ENCODE assay signal across 2 cellular contexts in genomic region chr5:59038169-59039002, GRCh38.
TF ChIP-seq lines count a peak whose summit lies in the region.

No MANE protein-coding gene starts in this region.

TF ChIP-seq in IMR-90, 13 proteins besides CTCF, POLR2A, EP300 and RAD21:
- TF ChIP-seq NFE2L2 (IDR thresholded peaks at IDR 0.05; ENCODE audit: low read depth, low read length), result no peak
- TF ChIP-seq ELK1 (IDR thresholded peaks at IDR 0.05; ENCODE audit: borderline replicate concordance, low read depth, low read length), result no peak
- TF ChIP-seq MXI1 (IDR thresholded peaks at IDR 0.05; ENCODE audit: borderline replicate concordance, low read depth, low read length), result no peak
- no peak for TF ChIP-seq MAZ (IDR thresholded peaks at IDR 0.05; ENCODE audit: borderline replicate concordance, low read depth, low read length)
- no peak for TF ChIP-seq BHLHE40 (IDR thresholded peaks at IDR 0.05; ENCODE audit: low read depth, low read length)
- TF ChIP-seq MAFK (IDR thresholded peaks at IDR 0.05; ENCODE audit: low read depth, low read length), result no peak
- no peak for TF ChIP-seq FOS (IDR thresholded peaks at IDR 0.05; ENCODE audit: low read depth, low read length)
- TF ChIP-seq USF2 (IDR thresholded peaks at IDR 0.05; ENCODE audit: low read depth, low read length), result no peak
- no peak for TF ChIP-seq CEBPB (IDR thresholded peaks at IDR 0.05; ENCODE audit: low read depth, low read length)
- no peak for TF ChIP-seq SMC3 (IDR thresholded peaks at IDR 0.05; ENCODE audit: low read depth, low read length)
- no peak for TF ChIP-seq RFX5 (IDR thresholded peaks at IDR 0.05; ENCODE audit: low read depth, low read length)
- TF ChIP-seq CHD1 (IDR thresholded peaks at IDR 0.05; ENCODE audit: low read depth, low read length), result no peak
- TF ChIP-seq RCOR1 (IDR thresholded peaks at IDR 0.05; ENCODE audit: insufficient replicate concordance, low read length), result no peak

TF ChIP-seq in HepG2, 621 proteins besides CTCF, POLR2A, EP300 and RAD21:
- TF ChIP-seq RXRB (CRISPR knock-in tag; IDR thresholded peaks at IDR 0.05; ENCODE audit: borderline replicate concordance) (no peak), ZNF567 (CRISPR knock-in tag; IDR thresholded peaks at IDR 0.05; ENCODE audit: borderline replicate concordance) (no peak), HNRNPL (IDR thresholded peaks at IDR 0.05; ENCODE audit: low read depth, low read length) (no peak), WIZ (CRISPR knock-in tag; IDR thresholded peaks at IDR 0.05) (no peak), MEIS2 (CRISPR knock-in tag; IDR thresholded peaks at IDR 0.05) (peak; percentile 9; the same call in 1 of the 2 replicates), MIER2 (CRISPR knock-in tag; IDR thresholded peaks at IDR 0.05) (no peak), MIXL1 (CRISPR knock-in tag; IDR thresholded peaks at IDR 0.05) (no peak), SRSF4 (IDR thresholded peaks at IDR 0.05; ENCODE audit: low read depth, low read length, poor library complexity, severe bottlenecking) (no peak), FOXC1 (CRISPR knock-in tag; IDR thresholded peaks at IDR 0.05; ENCODE audit: borderline replicate concordance) (0 out of 2 replicates have a peak, but pooled peaks have one; percentile 7), SPEN (CRISPR knock-in tag; IDR thresholded peaks at IDR 0.05; ENCODE audit: low read depth) (0 out of 2 replicates have a peak, but pooled peaks have one; percentile 12), FOXJ3 (CRISPR knock-in tag; IDR thresholded peaks at IDR 0.05; ENCODE audit: borderline replicate concordance) (no peak), DNMT3B (CRISPR knock-in tag; conservative IDR thresholded peaks at IDR 0.05) (no peak), ZSCAN29 (CRISPR knock-in tag; conservative IDR thresholded peaks at IDR 0.05) (no peak), MLXIP (CRISPR knock-in tag; IDR thresholded peaks at IDR 0.05; ENCODE audit: borderline replicate concordance) (0 out of 2 replicates have a peak, but pooled peaks have one; percentile 19), ZC3H4 (CRISPR knock-in tag; IDR thresholded peaks at IDR 0.05; ENCODE audit: borderline replicate concordance) (peak; percentile 51; the same call in 1 of the 2 replicates), TFDP2 (CRISPR knock-in tag; IDR thresholded peaks at IDR 0.05) (peak; percentile 4; the same call in 1 of the 2 replicates), SAP130 (CRISPR knock-in tag; IDR thresholded peaks at IDR 0.05; ENCODE audit: low read depth) (peak; percentile 22; the same call in 1 of the 2 replicates), ZSCAN9 (CRISPR knock-in tag; IDR thresholded peaks at IDR 0.05; ENCODE audit: borderline replicate concordance) (no peak), SETDB1 (CRISPR knock-in tag; IDR thresholded peaks at IDR 0.05; ENCODE audit: borderline replicate concordance) (no peak), ZNF101 (CRISPR knock-in tag; IDR thresholded peaks at IDR 0.05; ENCODE audit: borderline replicate concordance, low read depth) (no peak), ZNF513 (CRISPR knock-in tag; conservative IDR thresholded peaks at IDR 0.05) (no peak), FOXA1 (IDR thresholded peaks at IDR 0.05) (no peak), FOXA1 (CRISPR knock-in tag; IDR thresholded peaks at IDR 0.05) (no peak), U2AF2 (IDR thresholded peaks at IDR 0.05; ENCODE audit: low read depth, low read length) (no peak)
TF ChIP-seq in HepG2: peak in this region for 7.
